Comparison of ENCODE assay signal across 8 cellular contexts in the genomic region with DNA sequence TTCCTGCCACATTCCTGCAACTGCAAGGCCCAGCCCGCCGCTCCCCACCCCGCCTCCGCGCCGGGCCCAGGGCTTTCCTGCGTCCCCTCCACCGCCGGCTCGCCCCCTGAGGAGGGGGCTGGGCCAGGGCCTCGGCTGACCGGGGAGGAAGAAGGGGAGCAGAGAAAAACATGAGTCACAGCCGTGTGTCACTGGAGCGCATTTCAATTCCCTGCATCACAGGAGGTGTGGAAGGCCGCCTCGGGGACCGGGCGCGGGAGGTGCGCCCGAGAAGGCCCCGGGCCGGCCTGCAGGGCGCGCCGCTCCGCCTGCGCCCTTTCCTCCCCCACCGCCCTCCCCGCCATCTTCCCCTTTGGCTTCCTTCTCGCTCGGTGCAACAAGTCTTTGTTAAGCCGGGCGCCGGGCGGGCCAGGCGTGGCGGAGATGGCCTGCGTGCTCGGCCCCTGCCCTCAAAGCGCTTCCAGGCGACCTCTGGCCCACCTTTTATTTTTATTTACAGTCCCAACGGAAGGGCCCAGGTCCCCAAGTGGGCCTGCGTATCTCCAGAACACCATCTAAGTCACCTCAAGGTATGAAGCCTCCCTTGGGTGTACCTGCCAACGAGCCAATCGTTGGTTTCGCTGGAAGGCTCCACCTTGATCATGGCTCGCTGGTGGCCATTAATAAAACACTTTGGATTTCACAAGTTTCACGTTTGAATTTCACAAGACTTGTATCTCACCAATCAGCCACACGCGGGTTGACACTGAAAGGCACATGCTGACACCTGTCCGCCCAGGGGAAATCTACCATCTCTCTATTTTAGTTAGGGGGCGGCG. TPM values are rescaled to one million over a fixed set of nuclear protein-coding genes. Genes with fewer than 3 reads are reported as not detected.
DNase-seq lines count a peak whose midpoint lies in the region; ATAC-seq, FAIRE-seq and TF ChIP-seq lines count a peak whose summit lies in the region.

No MANE protein-coding gene starts in this region.

- H3K9me3 ChIP-seq in WERI-Rb-1 (ENCODE audit: severe bottlenecking), result no peaks in the 10 kb centered on the region

- FAIRE-seq in GM12891 (lab: Jason Lieb, UNC) (peak; percentile 80), bronchial epithelial cell (lab: Jason Lieb, UNC) (no peak)

- DNase-seq in GM12891 (ENCODE audit: insufficient read length, low spot score), result no peak
- DNase-seq in WERI-Rb-1, result peak; percentile 34
- DNase-seq in bronchial epithelial cell (ENCODE audit: low read depth), result peak; percentile 89
- DNase-seq in left colon, result peak; percentile 62 to 77
- DNase-seq in stimulated activated CD4-positive, alpha-beta T cell treated with anti-CD3 and anti-CD28 coated beads, Interleukin-4, amount 100 ng/mL, for 24 hours, result peak; percentile 74

- no peak for TF ChIP-seq CTCF in WERI-Rb-1 (IDR thresholded peaks at IDR 0.05; ENCODE audit: low read depth, low read length)
- TF ChIP-seq CTCF in bronchial epithelial cell (IDR thresholded peaks at IDR 0.05; ENCODE audit: insufficient read depth, low read length, severe bottlenecking), result peak; percentile 7

- intact Hi-C loops in left colon (cut with DNase I, micrococcal nuclease), result no loop called here

- peak overlapping the region; percentile 98 for H3K27ac ChIP-seq in WERI-Rb-1

- TF ChIP-seq POLR2A in GM12891 (IDR thresholded peaks at IDR 0.05; ENCODE audit: low read depth, low read length), result peak; percentile 62; the same call in 1 of the 2 replicates

- no peaks in the 10 kb centered on the region for H3K27me3 ChIP-seq in WERI-Rb-1 (ENCODE audit: insufficient read depth, low read depth, severe bottlenecking)
- H3K27me3 ChIP-seq in bronchial epithelial cell (ENCODE audit: control insufficient read depth, insufficient read depth, low read length), result no peaks in the 10 kb centered on the region

- H3K4me3 ChIP-seq in WERI-Rb-1 (ENCODE audit: low read depth, low read length) (peak overlapping the region; percentile 83), bronchial epithelial cell (ENCODE audit: low read depth, low read length) (peak overlapping the region; percentile 85)

- ATAC-seq in HG03139 (IDR thresholded peaks at IDR 0.05; ENCODE audit: unreplicated experiment) (peak; percentile 3), left colon (peak; percentile 66), HG02759 (IDR thresholded peaks at IDR 0.05; ENCODE audit: unreplicated experiment) (no peak), GM21737 (IDR thresholded peaks at IDR 0.05; ENCODE audit: unreplicated experiment) (no peak)

- H3K36me3 ChIP-seq in WERI-Rb-1 (peaks cover 31% of the 10 kb centered on the region), bronchial epithelial cell (ENCODE audit: control insufficient read depth, insufficient read depth, low read length) (peaks cover 2% of the 10 kb centered on the region)

TF ChIP-seq in GM12891, 5 proteins besides CTCF, POLR2A, EP300 and RAD21:
- no peak; the same call in 1 of the 2 replicates for TF ChIP-seq POU2F2 (IDR thresholded peaks at IDR 0.05; ENCODE audit: low read depth, low read length)
- 0 out of 2 replicates have a peak, but pooled peaks have one; percentile 42 for TF ChIP-seq POLR2AphosphoS5 (IDR thresholded peaks at IDR 0.05; ENCODE audit: low read depth, low read length)
- TF ChIP-seq PAX5 (IDR thresholded peaks at IDR 0.05; ENCODE audit: insufficient read depth, low read length, severe bottlenecking), result no peak
- TF ChIP-seq SPI1 (IDR thresholded peaks at IDR 0.05; ENCODE audit: low read depth, low read length), result no peak
- no peak for TF ChIP-seq TAF1 (IDR thresholded peaks at IDR 0.05; ENCODE audit: low read depth, low read length)

RNA-seq across cellular contexts. Expression of a gene that starts 0.9 kb away (rescaled TPM):
- polyA plus RNA-seq in GM12891 (2012; ENCODE audit: low read depth, missing spikeins), result 367 TPM
- total RNA-seq in bronchial epithelial cell (62.1 and 91.4 TPM in 2 replicates), left colon (100 to 1,000 TPM; 116 to 152 TPM)

RNA-seq across cellular contexts. Expression of a gene that starts 13.0 kb away (rescaled TPM):
- polyA plus RNA-seq in GM12891 (2012; ENCODE audit: low read depth, missing spikeins), result 14.2 TPM
- total RNA-seq in bronchial epithelial cell (10.8 and 11.6 TPM in 2 replicates), left colon (10 to 100 TPM in 1 of 2 donors, 1 to 10 TPM in 1; 8.2 to 11.5 TPM)

Comparison
In these comparisons a context has a peak if more than half of its experiments do, and no peak if none do; other contexts are left out.
1. ATAC-seq: peak in HG03139 (single experiment) and left colon (single experiment); none in HG02759 (single experiment) and GM21737 (single experiment).